Comparison of ENCODE assay signal across 16 cellular contexts in the genomic region with DNA sequence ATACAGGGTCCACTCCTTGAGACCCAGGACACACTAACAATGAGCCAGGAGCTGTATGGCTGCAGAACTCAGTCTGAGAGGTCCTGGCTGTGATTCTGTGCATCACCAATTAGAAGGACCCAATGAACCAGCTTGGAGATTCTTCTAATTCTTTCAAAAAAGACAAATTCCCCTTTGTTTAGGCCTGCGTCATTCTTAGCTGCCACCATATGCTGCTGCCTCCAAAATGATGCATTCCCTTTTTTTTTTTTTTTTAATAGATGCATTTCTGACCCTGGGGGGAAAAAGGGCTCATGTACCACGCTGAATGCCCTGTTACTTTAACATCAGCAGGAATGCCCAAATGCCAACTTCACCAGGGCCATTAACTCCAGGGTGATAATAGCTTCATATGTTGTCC. TPM values are rescaled to one million over a fixed set of nuclear protein-coding genes. Genes with fewer than 3 reads are reported as not detected.
DNase-seq lines count a peak whose midpoint lies in the region; ATAC-seq and TF ChIP-seq lines count a peak whose summit lies in the region.
"Had no signal": no experiment of that assay in that cellular context is flagged by ENCODE, and none has a peak within 500 bp of the region (broad histone marks: within the 10 kb centered on the region; RNA-seq: fewer than 3 reads in every experiment).

No MANE protein-coding gene starts in this region.

- peaks cover 31% of the 10 kb centered on the region for H3K36me3 Mint-ChIP-seq in neural crest cell (ENCODE audit: low read depth)
- H3K36me3 Mint-ChIP-seq: CD8-positive, alpha-beta T cell had no signal

- H3K27ac Mint-ChIP-seq in neural crest cell (ENCODE audit: unreplicated experiment): peak overlapping the region; percentile 88
- H3K27ac Mint-ChIP-seq: CD8-positive, alpha-beta T cell; H9 had no signal

- ATAC-seq in HG02852 (IDR thresholded peaks at IDR 0.05; ENCODE audit: unreplicated experiment): no peak
- ATAC-seq: CD8-positive, alpha-beta T cell; GM12878 had no signal

- peaks cover 11% of the 10 kb centered on the region for H3K9me3 Mint-ChIP-seq in neural crest cell

- H3K4me1 Mint-ChIP-seq in neural crest cell: peaks cover 11% of the 10 kb centered on the region

- no peak for TF ChIP-seq CTCF in neural crest cell (conservative IDR thresholded peaks at IDR 0.05)

- DNase-seq in COLO829 (ENCODE audit: low spot score): peak; percentile 84
- DNase-seq in SK-MEL-5 (ENCODE audit: low read depth, low spot score): peak; percentile 93
- no peak for DNase-seq in neural crest cell (ENCODE audit: low read depth, low spot score)
- DNase-seq in ecto neural progenitor cell (ENCODE audit: low spot score): no peak
- no peak for DNase-seq in inferior parietal cortex (ENCODE audit: extremely low spot score)
- no peak for DNase-seq in activated CD4-positive, alpha-beta T cell treated with anti-CD3 and anti-CD28 coated beads, Interleukin-2, amount 50 U/mL, for 1 hour
- DNase-seq: ACHN; CD8-positive, alpha-beta T cell; COR-L47; DMS 273 treated with DMSO at 0.1 percent for 48 hours; DMS53; DND-41; EL; H9 had no signal

- no peaks in the 10 kb centered on the region for H3K27me3 Mint-ChIP-seq in neural crest cell (ENCODE audit: low read depth)

- in situ Hi-C loops in SK-MEL-5 (cut with HindIII; ENCODE audit: low pct_unique_long_range_greater_than_20kb, low sequenced_read_pairs): no loop called here

- H3K4me3 Mint-ChIP-seq in neural crest cell: no peak overlapping the region
- H3K4me3 Mint-ChIP-seq: H9 had no signal

RNA-seq across cellular contexts. Expression of gene EMP2, which starts 28.5 kb away (rescaled TPM):
- total RNA-seq in SK-MEL-5 (2014; rRNA removed; shearing (Covaris generic)): 59.9 and 61.6 TPM in 2 replicates
- polyA plus RNA-seq in SK-MEL-5 (2015; cell fraction: cytosol; rRNA removed): 41.9 and 57.0 TPM in 2 replicates
- polyA plus RNA-seq in SK-MEL-5 (2015; cell fraction: nucleus; rRNA removed): 12.5 and 21.0 TPM in 2 replicates
- total RNA-seq in neural crest cell: 23.4 and 28.1 TPM in 2 replicates
- total RNA-seq: CD8-positive, alpha-beta T cell had no signal

Comparison
In these comparisons a context has a peak if more than half of its experiments do, and no peak if none do; other contexts are left out.
1. DNase-seq: peak in COLO829 (single experiment) and SK-MEL-5 (single experiment); none in neural crest cell (single experiment), ecto neural progenitor cell (single experiment), inferior parietal cortex (single experiment) and activated CD4-positive, alpha-beta T cell treated with anti-CD3 and anti-CD28 coated beads, Interleukin-2, amount 50 U/mL, for 1 hour (single experiment).